1 cellular context compared by ENCODE assay signal in genomic region chrX:9315086-9315485, GRCh38.
TF ChIP-seq lines count a peak whose summit lies in the region.

No MANE protein-coding gene starts in this region.

TF ChIP-seq in IMR-90, 13 proteins besides CTCF, POLR2A, EP300 and RAD21 (continued from another document):
- TF ChIP-seq BHLHE40 (IDR thresholded peaks at IDR 0.05; ENCODE audit: low read depth, low read length) = no peak
